8 cellular contexts compared by ENCODE assay signal in genomic region chr14:54893151-54893760, GRCh38. TPM values are rescaled to one million over a fixed set of nuclear protein-coding genes. Genes with fewer than 3 reads are reported as not detected.
A peak's percentile ranks its signal among the peaks of the same experiment; 100 is the strongest.
DNase-seq lines count a peak whose midpoint lies in the region; ATAC-seq and TF ChIP-seq lines count a peak whose summit lies in the region.

No MANE protein-coding gene starts in this region.

- H3K27me3 ChIP-seq in hepatocyte = no peaks in the 10 kb centered on the region

- H3K9me3 ChIP-seq in hepatocyte (ENCODE audit: low read depth) = no peaks in the 10 kb centered on the region

- H3K36me3 Mint-ChIP-seq in activated naive CD8-positive, alpha-beta T cell treated with anti-CD3 and anti-CD28 coated beads, Interleukin-2, amount 50 U/mL, for 24 hours (ENCODE audit: low read depth) = peaks cover 5% of the 10 kb centered on the region

- H4K20me1 ChIP-seq in hepatocyte (ENCODE audit: insufficient read depth, poor library complexity, severe bottlenecking) = no peaks in the 10 kb centered on the region

- no peak overlapping the region for H3K4me3 Mint-ChIP-seq in activated naive CD8-positive, alpha-beta T cell treated with anti-CD3 and anti-CD28 coated beads, Interleukin-2, amount 50 U/mL, for 24 hours

- peaks cover 32% of the 10 kb centered on the region for H3K79me2 ChIP-seq in hepatocyte

- no peak overlapping the region for H2AFZ ChIP-seq in hepatocyte

- H3K9me2 ChIP-seq in hepatocyte (replicated peaks; ENCODE audit: insufficient read depth) = no peaks in the 10 kb centered on the region

- no peaks in the 10 kb centered on the region for H3K36me3 ChIP-seq in hepatocyte (replicated peaks; ENCODE audit: insufficient read depth, low read depth)

- no peaks in the 10 kb centered on the region for H3K4me1 ChIP-seq in hepatocyte (ENCODE audit: insufficient read depth)

- H3K4me2 ChIP-seq in hepatocyte = no peak overlapping the region

- peak; percentile 44 for ATAC-seq in GM21717 (IDR thresholded peaks at IDR 0.05; ENCODE audit: unreplicated experiment)
- ATAC-seq in activated naive CD8-positive, alpha-beta T cell treated with anti-CD3 and anti-CD28 coated beads, Interleukin-2, amount 50 U/mL, for 24 hours = peak; percentile 72

- peaks cover 37% of the 10 kb centered on the region for H3K4me1 Mint-ChIP-seq in activated naive CD8-positive, alpha-beta T cell treated with anti-CD3 and anti-CD28 coated beads, Interleukin-2, amount 50 U/mL, for 24 hours

- DNase-seq in DMS 273 treated with DMSO at 0.1 percent for 48 hours (lab: John Stamatoyannopoulos, UW) (peak; percentile 36), NCI-H2171 (lab: John Stamatoyannopoulos, UW) (peak; percentile 11), hepatocyte (ENCODE audit: low spot score) (peak; percentile 58), posterior vena cava (ENCODE audit: low spot score) (no peak)
- DNase-seq in activated naive CD8-positive, alpha-beta T cell treated with anti-CD3 and anti-CD28 coated beads, Interleukin-2, amount 50 U/mL, for 24 hours = peak; percentile 24
- peak; percentile 20 for DNase-seq in stimulated activated CD4-positive, alpha-beta T cell treated with anti-CD3 and anti-CD28 coated beads, Interleukin-4, amount 100 ng/mL, for 1 hour
- DNase-seq in stimulated activated CD8-positive, alpha-beta memory T cell treated with anti-CD3 and anti-CD28 coated beads, Interleukin-4, amount 100 ng/mL, for 48 hours = no peak

- 85% methylated on average over 3 of the region's 3 CpGs for WGBS in hepatocyte (ENCODE audit: low lambda C conversion rate, missing lambda C conversion rate)

- H3K27me3 Mint-ChIP-seq in activated naive CD8-positive, alpha-beta T cell treated with anti-CD3 and anti-CD28 coated beads, Interleukin-2, amount 50 U/mL, for 24 hours = no peaks in the 10 kb centered on the region

- H3K27ac Mint-ChIP-seq in activated naive CD8-positive, alpha-beta T cell treated with anti-CD3 and anti-CD28 coated beads, Interleukin-2, amount 50 U/mL, for 24 hours = no peak overlapping the region

- intact Hi-C loops in posterior vena cava (cut with DNase I) = no loop called here

- no peaks in the 10 kb centered on the region for H3K9me3 Mint-ChIP-seq in activated naive CD8-positive, alpha-beta T cell treated with anti-CD3 and anti-CD28 coated beads, Interleukin-2, amount 50 U/mL, for 24 hours

- H3K27ac ChIP-seq in hepatocyte = no peak overlapping the region

- H3K4me3 ChIP-seq in hepatocyte = no peak overlapping the region

- peak; percentile 65 for TF ChIP-seq CTCF in hepatocyte (IDR thresholded peaks at IDR 0.05; ENCODE audit: poor library complexity)

RNA-seq across cellular contexts. Expression of gene GCH1, which starts 9.4 kb away (rescaled TPM):
- total RNA-seq in hepatocyte = 29.9 and 32.2 TPM in 2 replicates
- polyA plus RNA-seq in hepatocyte = 11.1 and 19.3 TPM in 2 replicates
- total RNA-seq in posterior vena cava = 1 to 10 TPM; 6.9 to 9.3 TPM

Comparison
In these comparisons a context has a peak if more than half of its experiments do, and no peak if none do; other contexts are left out.
1. DNase-seq: peak in DMS 273 treated with DMSO at 0.1 percent for 48 hours (single experiment), NCI-H2171 (single experiment), activated naive CD8-positive, alpha-beta T cell treated with anti-CD3 and anti-CD28 coated beads, Interleukin-2, amount 50 U/mL, for 24 hours (single experiment), hepatocyte (single experiment) and stimulated activated CD4-positive, alpha-beta T cell treated with anti-CD3 and anti-CD28 coated beads, Interleukin-4, amount 100 ng/mL, for 1 hour (single experiment); none in posterior vena cava (single experiment) and stimulated activated CD8-positive, alpha-beta memory T cell treated with anti-CD3 and anti-CD28 coated beads, Interleukin-4, amount 100 ng/mL, for 48 hours (single experiment).